ENCODE assay signal across 20 cellular contexts in genomic region chr1:167526659-167527383, GRCh38. TPM values are rescaled to one million over a fixed set of nuclear protein-coding genes. Genes with fewer than 3 reads are reported as not detected.
DNase-seq lines count a peak whose midpoint lies in the region; ATAC-seq and TF ChIP-seq lines count a peak whose summit lies in the region.
"Had no signal": no experiment of that assay in that cellular context is flagged by ENCODE, and none has a peak within 500 bp of the region (broad histone marks: within the 10 kb centered on the region; RNA-seq: fewer than 3 reads in every experiment).

No MANE protein-coding gene starts in this region.

- H2AFZ ChIP-seq in neural progenitor cell (replicated peaks) = peak overlapping the region; percentile 35

- no peak overlapping the region for H3K4me2 ChIP-seq in neural progenitor cell
- H3K4me2 ChIP-seq: BLaER1 had no signal

- H4K20me1 ChIP-seq in neural progenitor cell (ENCODE audit: low read depth) = no peaks in the 10 kb centered on the region
- H4K20me1 ChIP-seq: BLaER1 had no signal

- peaks cover 20% of the 10 kb centered on the region for H3K9me3 Mint-ChIP-seq in neural progenitor cell
- H3K9me3 Mint-ChIP-seq: CD4-positive, alpha-beta memory T cell; HFFc6 had no signal

- peak; percentile 41 for DNase-seq in activated CD8-positive, alpha-beta memory T cell treated with anti-CD3 and anti-CD28 coated beads for 24 hours
- no peak for DNase-seq in activated CD8-positive, alpha-beta memory T cell treated with anti-CD3 and anti-CD28 coated beads, Interleukin-2, amount 50 U/mL, for 48 hours
- peak; percentile 37 for DNase-seq in HT1080 (ENCODE audit: low read depth)
- DNase-seq in SHP77 (lab: John Stamatoyannopoulos, UW) = peak; percentile 42 to 75
- DNase-seq in neural progenitor cell (ENCODE audit: low spot score) = no peak
- DNase-seq in substantia nigra (lab: John Stamatoyannopoulos, UW) = no peak
- DNase-seq in HPDE6-E6E7 (ENCODE audit: extremely low spot score) = no peak
- DNase-seq: CD4-positive, alpha-beta memory T cell; GF-D8; HFFc6; NCI-H187; NCI-H345; NCI-H526 treated with DMSO at 0.1 percent for 48 hours; Right ventricle myocardium superior; T-helper 1 cell; T-helper 9 cell had no signal

- no peak overlapping the region for H3K27ac Mint-ChIP-seq in neural progenitor cell
- H3K27ac Mint-ChIP-seq: HFFc6 had no signal

- H3K27me3 Mint-ChIP-seq in neural progenitor cell (ENCODE audit: insufficient read depth, low read depth) = peaks cover 7% of the 10 kb centered on the region
- H3K27me3 Mint-ChIP-seq: CD4-positive, alpha-beta memory T cell had no signal

- H3K79me2 ChIP-seq in neural progenitor cell (ENCODE audit: low read depth) = no peaks in the 10 kb centered on the region

- no peak for ATAC-seq in GM18498 (IDR thresholded peaks at IDR 0.05; ENCODE audit: unreplicated experiment)

- H3F3A ChIP-seq in neural progenitor cell (ENCODE audit: low read depth) = no peaks in the 10 kb centered on the region

- H3K4me1 ChIP-seq in neural progenitor cell = peaks cover 12% of the 10 kb centered on the region
- H3K4me1 ChIP-seq: BLaER1 had no signal

- H3K9ac ChIP-seq in neural progenitor cell = no peak overlapping the region
- H3K9ac ChIP-seq: BLaER1 had no signal

- H3K27ac ChIP-seq in neural progenitor cell (no peak overlapping the region), substantia nigra (ENCODE audit: low read depth, low read length, poor library complexity, severe bottlenecking) (no peak overlapping the region)
- H3K27ac ChIP-seq: BLaER1 had no signal

- no peak for TF ChIP-seq CTCF in neural progenitor cell (IDR thresholded peaks at IDR 0.05)

- H3K9me3 ChIP-seq in neural progenitor cell (ENCODE audit: low read depth) = no peaks in the 10 kb centered on the region

- H3K4me3 Mint-ChIP-seq in neural progenitor cell = no peak overlapping the region
- H3K4me3 Mint-ChIP-seq: CD4-positive, alpha-beta memory T cell; HFFc6; IgD-negative memory B cell had no signal

- no peaks in the 10 kb centered on the region for H3K27me3 ChIP-seq in neural progenitor cell
- H3K27me3 ChIP-seq: BLaER1 had no signal

- H3K4me1 Mint-ChIP-seq in neural progenitor cell = peaks cover 21% of the 10 kb centered on the region
- H3K4me1 Mint-ChIP-seq: IgD-negative memory B cell had no signal

- H3K36me3 ChIP-seq in neural progenitor cell = no peaks in the 10 kb centered on the region
- H3K36me3 ChIP-seq: BLaER1 had no signal

- no peak overlapping the region for H3K4me3 ChIP-seq in neural progenitor cell
- H3K4me3 ChIP-seq: BLaER1 had no signal

- no peaks in the 10 kb centered on the region for H3K36me3 Mint-ChIP-seq in neural progenitor cell
- H3K36me3 Mint-ChIP-seq: CD4-positive, alpha-beta memory T cell; IgD-negative memory B cell had no signal

RNA-seq across cellular contexts. Expression of gene CD247, which starts 8.5 kb away (rescaled TPM):
- total RNA-seq in HT1080 (2014; rRNA removed; shearing (Covaris generic)) = 0.18 TPM in 1 of 2 replicates, not detected in the other
- polyA plus RNA-seq in HT1080 (2015; cell fraction: cytosol; rRNA removed) = 0.17 TPM in 1 of 2 replicates, not detected in the other
- polyA plus RNA-seq in HT1080 (2015; cell fraction: nucleus; rRNA removed) = 0.18 TPM in 1 of 2 replicates, not detected in the other
- 1.3 and 1.5 TPM in 2 replicates for total RNA-seq in neural progenitor cell (ENCODE audit: low replicate concordance)
- total RNA-seq: HFFc6, HT-29 had no signal

RNA-seq across cellular contexts. Expression of gene CREG1, which starts 26.7 kb away (rescaled TPM):
- total RNA-seq in HT1080 (2014; rRNA removed; shearing (Covaris generic)) = 30.3 and 31.9 TPM in 2 replicates
- polyA plus RNA-seq in HT1080 (2015; cell fraction: cytosol; rRNA removed) = 66.3 and 72.2 TPM in 2 replicates
- 38.8 and 39.3 TPM in 2 replicates for polyA plus RNA-seq in HT1080 (2015; cell fraction: nucleus; rRNA removed)
- total RNA-seq in neural progenitor cell (ENCODE audit: low replicate concordance) = 55.6 and 64.2 TPM in 2 replicates

Comparison
In these comparisons a context has a peak if more than half of its experiments do, and no peak if none do; other contexts are left out.
1. DNase-seq: peak in activated CD8-positive, alpha-beta memory T cell treated with anti-CD3 and anti-CD28 coated beads for 24 hours (single experiment), HT1080 (single experiment) and SHP77 (2 of 2); none in activated CD8-positive, alpha-beta memory T cell treated with anti-CD3 and anti-CD28 coated beads, Interleukin-2, amount 50 U/mL, for 48 hours (single experiment), neural progenitor cell (single experiment), substantia nigra (0 of 49) and HPDE6-E6E7 (single experiment).